In genomic region chr4:6270691-6271121, GRCh38 we compare ENCODE assay signal across 8 cellular contexts. TPM values are rescaled to one million over a fixed set of nuclear protein-coding genes. Genes with fewer than 3 reads are reported as not detected.
DNase-seq lines count a peak whose midpoint lies in the region; ATAC-seq and TF ChIP-seq lines count a peak whose summit lies in the region.

No MANE protein-coding gene starts in this region.

- H3K4me3 ChIP-seq in IMR-90 (ENCODE audit: insufficient read depth, low read depth, low read length) (peak overlapping the region; percentile 90), colonic mucosa (peak overlapping the region; percentile 90), muscle layer of colon (ENCODE audit: low read depth in 1 of 2, low read length in 2 of 2) (peak overlapping the region; percentile 81 to 97)

- H3K27ac ChIP-seq in IMR-90 (ENCODE audit: insufficient read depth, low read length) (peak overlapping the region; percentile 7; the same call in 1 of the 2 replicates), colonic mucosa (no peak overlapping the region), muscle layer of colon (ENCODE audit: low read depth, low read length) (peak overlapping the region; percentile 90)

- H3K27me3 ChIP-seq in IMR-90 (ENCODE audit: control insufficient read depth, insufficient read depth, low read length): peaks cover 2% of the 10 kb centered on the region; the same call in 1 of the 2 replicates
- H3K27me3 ChIP-seq in colonic mucosa: no peaks in the 10 kb centered on the region
- H3K27me3 ChIP-seq in muscle layer of colon (ENCODE audit: control insufficient read depth in 1 of 2, insufficient read depth in 2 of 2, low read length in 2 of 2): no peaks in the 10 kb centered on the region

- H4K5ac ChIP-seq in IMR-90 (ENCODE audit: low read depth, low read length): no peak overlapping the region

- POLR2A ChIA-PET in IMR-90 (lab: Charles Lee; ENCODE audit: unreplicated experiment): interaction anchor here (0.6 kb wide), 1 partner anchor 36 kb away, joined by 3 read pairs; no protein-coding TSS in a partner anchor

- CTCF ChIA-PET in IMR-90 (lab: Yijun Ruan, JAX): no interaction called here

- peak overlapping the region; percentile 73 for H2AFZ ChIP-seq in IMR-90 (replicated peaks; ENCODE audit: low read length, poor library complexity)

- TF ChIP-seq CTCF in IMR-90 (conservative IDR thresholded peaks at IDR 0.05; ENCODE audit: low read depth, low read length) (no peak), colonic mucosa (IDR thresholded peaks at IDR 0.05) (no peak)

- TF ChIP-seq POLR2A in IMR-90 (IDR thresholded peaks at IDR 0.05; ENCODE audit: low read depth, low read length): no peak

- peaks cover 18% of the 10 kb centered on the region for H3K9me1 ChIP-seq in IMR-90 (ENCODE audit: insufficient read depth, low read length)

- H2BK20ac ChIP-seq in IMR-90 (ENCODE audit: low read depth, low read length): no peak overlapping the region

- H4K20me1 ChIP-seq in IMR-90 (ENCODE audit: insufficient read depth, low read length): peaks cover 34% of the 10 kb centered on the region

- H2BK5ac ChIP-seq in IMR-90 (ENCODE audit: low read depth, low read length, poor library complexity, severe bottlenecking): no peak overlapping the region

- peak overlapping the region; percentile 23 for H4K91ac ChIP-seq in IMR-90 (ENCODE audit: insufficient read depth, low read depth, low read length)

- in situ Hi-C loops in ACHN (cut with HindIII; ENCODE audit: low pct_ligation_motif_present, low pct_unique_long_range_greater_than_20kb, low sequenced_read_pairs): no loop called here
- in situ Hi-C loops in IMR-90 (cut with MboI; ENCODE audit: low sequenced_read_pairs): no loop called here

- peak overlapping the region in 1 of 2 experiments; percentile 50; a peak in 2 of 4 replicates for H4K8ac ChIP-seq in IMR-90 (ENCODE audit: low read depth in 2 of 2, low read length in 2 of 2)

- BruUV-seq in IMR-90 (replicated peaks; lab: Mats Ljungman, UMichigan): no TSS peak

- peak overlapping the region; percentile 70 for H2AK9ac ChIP-seq in IMR-90 (replicated peaks; ENCODE audit: low read depth, low read length, poor library complexity)

- H3K36me3 ChIP-seq in IMR-90 (ENCODE audit: control insufficient read depth, insufficient read depth, low read length) (peaks cover 3% of the 10 kb centered on the region; the same call in 1 of the 2 replicates), colonic mucosa (no peaks in the 10 kb centered on the region), muscle layer of colon (ENCODE audit: insufficient read depth, low read length) (no peaks in the 10 kb centered on the region)

- TF ChIP-seq RAD21 in IMR-90 (IDR thresholded peaks at IDR 0.05; ENCODE audit: low read length): no peak

- ATAC-seq in IMR-90 (ENCODE audit: low read depth) (no peak), GM19035 (IDR thresholded peaks at IDR 0.05; ENCODE audit: unreplicated experiment) (no peak)

- peak overlapping the region; percentile 61; the same call in 1 of the 2 replicates for H2AK5ac ChIP-seq in IMR-90 (ENCODE audit: low read depth, low read length)

- DNase-seq in ACHN (peak; percentile 19), IMR-90 (peak; percentile 7), colonic mucosa (no peak), cerebellar cortex (ENCODE audit: low spot score) (no peak), germinal center (ENCODE audit: low spot score) (no peak)
- DNase-seq in activated CD8-positive, alpha-beta memory T cell treated with anti-CD3 and anti-CD28 coated beads for 24 hours: no peak

- peak overlapping the region; percentile 75 for H3K4me2 ChIP-seq in IMR-90 (ENCODE audit: low read depth, low read length)

- WGBS in IMR-90 (ENCODE audit: extremely low coverage in 2 of 2, insufficient read length in 1 of 2), 2 experiments: 0% methylated on average over 1 of the region's 6 CpGs; no CpG with 5 or more reads in 1 of the 2 experiments

- peaks cover 29% of the 10 kb centered on the region for H3K4me1 ChIP-seq in IMR-90 (ENCODE audit: control insufficient read depth, insufficient read depth, low read length)
- peaks cover 6% of the 10 kb centered on the region for H3K4me1 ChIP-seq in colonic mucosa
- H3K4me1 ChIP-seq in muscle layer of colon (ENCODE audit: insufficient read depth, low read length): peaks cover 41% of the 10 kb centered on the region

- intact Hi-C loops in IMR-90 (cut with micrococcal nuclease): no loop called here
- intact Hi-C loops in colonic mucosa (cut with DNase I): no loop called here

- dilution Hi-C loops in IMR-90 (cut with HindIII; ENCODE audit: low sequenced_read_pairs, unreplicated experiment): no loop called here

- H3K4ac ChIP-seq in IMR-90 (ENCODE audit: low read depth, low read length): peak overlapping the region; percentile 65

- H2BK15ac ChIP-seq in IMR-90 (ENCODE audit: low read depth, low read length): peak overlapping the region; percentile 22; the same call in 1 of the 3 replicates

- 0 out of 2 replicates have a peak overlapping the region, but pooled peaks have one; percentile 43 for H3K14ac ChIP-seq in IMR-90 (replicated peaks; ENCODE audit: low read depth, low read length)

- no peaks in the 10 kb centered on the region for H3K9me3 ChIP-seq in IMR-90 (ENCODE audit: control insufficient read depth, insufficient read depth, low read length)
- H3K9me3 ChIP-seq in colonic mucosa: no peaks in the 10 kb centered on the region
- no peaks in the 10 kb centered on the region for H3K9me3 ChIP-seq in muscle layer of colon (ENCODE audit: low read length)

- no peak overlapping the region for H3K56ac ChIP-seq in IMR-90 (ENCODE audit: extremely low read depth, insufficient read depth, low read length)

- peak overlapping the region; percentile 54 for H3K9ac ChIP-seq in IMR-90 (ENCODE audit: low read depth, low read length)
- peak overlapping the region; percentile 73 to 93 for H3K9ac ChIP-seq in colonic mucosa (ENCODE audit: low read depth in 2 of 2, low read length in 2 of 2)
- H3K9ac ChIP-seq in muscle layer of colon (ENCODE audit: low read length): peak overlapping the region; percentile 56

- peak overlapping the region; percentile 65; the same call in 1 of the 2 replicates for H3K23ac ChIP-seq in IMR-90 (ENCODE audit: low read depth, low read length)

- H2BK120ac ChIP-seq in IMR-90 (ENCODE audit: low read depth, low read length): no peak overlapping the region

- peaks cover 22 to 47% of the 10 kb centered on the region in 2 experiments for H3K79me1 ChIP-seq in IMR-90 (ENCODE audit: low read depth in 1 of 2, low read length in 2 of 2)

- peak overlapping the region; percentile 5; the same call in 1 of the 2 replicates for H3K18ac ChIP-seq in IMR-90 (ENCODE audit: low read depth, low read length)

TF ChIP-seq in IMR-90, 13 proteins besides CTCF, POLR2A, EP300 and RAD21:
- TF ChIP-seq RCOR1 (IDR thresholded peaks at IDR 0.05; ENCODE audit: insufficient replicate concordance, low read length) (no peak), ELK1 (IDR thresholded peaks at IDR 0.05; ENCODE audit: borderline replicate concordance, low read depth, low read length) (no peak), FOS (IDR thresholded peaks at IDR 0.05; ENCODE audit: low read depth, low read length) (no peak), RFX5 (IDR thresholded peaks at IDR 0.05; ENCODE audit: low read depth, low read length) (no peak), MAZ (IDR thresholded peaks at IDR 0.05; ENCODE audit: borderline replicate concordance, low read depth, low read length) (no peak; the same call in 1 of the 2 replicates), SMC3 (IDR thresholded peaks at IDR 0.05; ENCODE audit: low read depth, low read length) (no peak), CHD1 (IDR thresholded peaks at IDR 0.05; ENCODE audit: low read depth, low read length) (no peak), MXI1 (IDR thresholded peaks at IDR 0.05; ENCODE audit: borderline replicate concordance, low read depth, low read length) (no peak), MAFK (IDR thresholded peaks at IDR 0.05; ENCODE audit: low read depth, low read length) (no peak), NFE2L2 (IDR thresholded peaks at IDR 0.05; ENCODE audit: low read depth, low read length) (no peak), BHLHE40 (IDR thresholded peaks at IDR 0.05; ENCODE audit: low read depth, low read length) (no peak), CEBPB (IDR thresholded peaks at IDR 0.05; ENCODE audit: low read depth, low read length) (no peak)
- TF ChIP-seq, protein P1, sequence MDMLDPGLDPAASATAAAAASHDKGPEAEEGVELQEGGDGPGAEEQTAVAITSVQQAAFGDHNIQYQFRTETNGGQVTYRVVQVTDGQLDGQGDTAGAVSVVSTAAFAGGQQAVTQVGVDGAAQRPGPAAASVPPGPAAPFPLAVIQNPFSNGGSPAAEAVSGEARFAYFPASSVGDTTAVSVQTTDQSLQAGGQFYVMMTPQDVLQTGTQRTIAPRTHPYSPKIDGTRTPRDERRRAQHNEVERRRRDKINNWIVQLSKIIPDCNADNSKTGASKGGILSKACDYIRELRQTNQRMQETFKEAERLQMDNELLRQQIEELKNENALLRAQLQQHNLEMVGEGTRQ (IDR thresholded peaks at IDR 0.05; ENCODE audit: low read depth, low read length): no peak
TF ChIP-seq in IMR-90: peak in this region for 0.

RNA-seq across cellular contexts. Expression of gene WFS1, which starts 1.1 kb away (rescaled TPM):
- total RNA-seq in IMR-90 (2012; rRNA removed): 9.7 TPM in 2 replicates
- 42.4 and 47.7 TPM in 2 replicates for polyA plus RNA-seq in IMR-90 (2012; rRNA removed)
- 22.0 and 71.4 TPM in 2 replicates for polyA plus RNA-seq in IMR-90 (2012; cell fraction: cytosol; rRNA removed)
- polyA plus RNA-seq in IMR-90 (2012; cell fraction: nucleus; rRNA removed; ENCODE audit: low replicate concordance): 50.6 and 96.4 TPM in 2 replicates
- 10 to 100 TPM; 12.1 to 12.7 TPM for total RNA-seq in colonic mucosa

Comparison
In these comparisons a context has a peak if more than half of its experiments do, and no peak if none do; other contexts are left out.
1. DNase-seq: peak in ACHN (single experiment) and IMR-90 (single experiment); none in colonic mucosa (single experiment), cerebellar cortex (single experiment), germinal center (single experiment) and activated CD8-positive, alpha-beta memory T cell treated with anti-CD3 and anti-CD28 coated beads for 24 hours (single experiment).
2. Peak in every context shown above with its lines, with median percentiles within 50 percentile points of each other: H3K4me3 ChIP-seq and H3K9ac ChIP-seq.